ENCODE assay signal across 16 cellular contexts in genomic region chr3:140441006-140441405, GRCh38.
DNase-seq lines count a peak whose midpoint lies in the region; ATAC-seq and TF ChIP-seq lines count a peak whose summit lies in the region.
"Had no signal": no experiment of that assay in that cellular context is flagged by ENCODE, and none has a peak within 500 bp of the region (broad histone marks: within the 10 kb centered on the region; RNA-seq: fewer than 3 reads in every experiment).

No MANE protein-coding gene starts in this region.

- H3K4me2 ChIP-seq in PC-3 (ENCODE audit: low read length) (no peak overlapping the region), osteoblast (ENCODE audit: insufficient read depth, low read length) (peak overlapping the region; percentile 26), neural progenitor cell (no peak overlapping the region)

- peaks cover 6% of the 10 kb centered on the region for H3K4me1 Mint-ChIP-seq in neural progenitor cell
- H3K4me1 Mint-ChIP-seq: stimulated activated effector memory CD8-positive, alpha-beta T cell treated with anti-CD3 and anti-CD28 coated beads, Interleukin-12 subunit alpha, Interleukin-12 subunit beta, amount 100 ng/mL, for 72 hours had no signal

- no peak for TF ChIP-seq CTCF in PC-3 (conservative IDR thresholded peaks at IDR 0.05; ENCODE audit: low read depth, low read length)
- TF ChIP-seq CTCF in osteoblast (IDR thresholded peaks at IDR 0.05; ENCODE audit: extremely low read depth, low read depth, low read length) = no peak
- TF ChIP-seq CTCF in neural progenitor cell (IDR thresholded peaks at IDR 0.05) = no peak

- H3K9ac ChIP-seq in PC-3 (ENCODE audit: low read length) (no peak overlapping the region), neural progenitor cell (no peak overlapping the region)

- CTCF ChIA-PET in PC-3 (lab: Charles Lee) = no interaction called here

- H3K27ac ChIP-seq in PC-3 (ENCODE audit: low read length) (no peak overlapping the region), osteoblast (ENCODE audit: low read depth, low read length) (no peak overlapping the region), neural progenitor cell (no peak overlapping the region)
- H3K27ac ChIP-seq: SJSA1 had no signal

- H3K36me3 Mint-ChIP-seq in neural progenitor cell = no peaks in the 10 kb centered on the region
- H3K36me3 Mint-ChIP-seq: activated naive CD8-positive, alpha-beta T cell; stimulated activated effector memory CD8-positive, alpha-beta T cell treated with anti-CD3 and anti-CD28 coated beads, Interleukin-12 subunit alpha, Interleukin-12 subunit beta, amount 100 ng/mL, for 72 hours had no signal

- ATAC-seq in PC-3 (no peak), HG03025 (IDR thresholded peaks at IDR 0.05; ENCODE audit: low FRiP score, unreplicated experiment) (no peak)
- ATAC-seq: stimulated activated effector memory CD8-positive, alpha-beta T cell treated with anti-CD3 and anti-CD28 coated beads, Interleukin-12 subunit alpha, Interleukin-12 subunit beta, amount 100 ng/mL, for 72 hours had no signal

- H3K9me3 ChIP-seq in PC-3 (ENCODE audit: low read length) (no peaks in the 10 kb centered on the region), osteoblast (ENCODE audit: low read depth, low read length) (no peaks in the 10 kb centered on the region), neural progenitor cell (ENCODE audit: low read depth) (no peaks in the 10 kb centered on the region)
- H3K9me3 ChIP-seq: SJSA1 had no signal

- DNase-seq in EH (ENCODE audit: low read depth) = peak; percentile 47
- peak; percentile 72 for DNase-seq in PC-3
- DNase-seq in dermis blood vessel endothelial cell = peak; percentile 51
- DNase-seq in osteoblast (ENCODE audit: insufficient read length, low spot score, missing footprints) = peak; percentile 62
- no peak for DNase-seq in NCI-H2107 treated with DMSO at 0.1 percent for 48 hours (lab: John Stamatoyannopoulos, UW; ENCODE audit: unreplicated experiment)
- no peak for DNase-seq in effector CD8-positive, alpha-beta T cell (lab: John Stamatoyannopoulos, UW)
- no peak for DNase-seq in neural progenitor cell (ENCODE audit: low spot score)
- DNase-seq: DMS79; hypothalamus; NCI-H1436 treated with DMSO at 0.1 percent for 48 hours; posterior cingulate gyrus; stimulated activated CD4-positive, alpha-beta T cell treated with anti-CD3 and anti-CD28 coated beads, Interleukin-2, amount 100 ng/mL, for 24 hours had no signal

- BruUV-seq in PC-3 (replicated peaks; lab: Mats Ljungman, UMichigan) = no TSS peak

- POLR2A ChIA-PET in PC-3 (lab: Charles Lee; ENCODE audit: unreplicated experiment) = no interaction called here

- peaks cover 7% of the 10 kb centered on the region for H3K27me3 Mint-ChIP-seq in neural progenitor cell (ENCODE audit: insufficient read depth, low read depth)

- intact Hi-C loops in PC-3 (cut with micrococcal nuclease) = no loop called here

- H2AFZ ChIP-seq in PC-3 (ENCODE audit: low read length) (no peak overlapping the region), osteoblast (ENCODE audit: low read length) (no peak overlapping the region), neural progenitor cell (replicated peaks) (no peak overlapping the region)

- H3K9me3 Mint-ChIP-seq in neural progenitor cell = no peaks in the 10 kb centered on the region
- H3K9me3 Mint-ChIP-seq: stimulated activated effector memory CD8-positive, alpha-beta T cell treated with anti-CD3 and anti-CD28 coated beads, Interleukin-12 subunit alpha, Interleukin-12 subunit beta, amount 100 ng/mL, for 72 hours had no signal

- H3F3A ChIP-seq in PC-3 (ENCODE audit: low read length, unreplicated experiment) = no peaks in the 10 kb centered on the region
- H3F3A ChIP-seq in neural progenitor cell (ENCODE audit: low read depth) = no peaks in the 10 kb centered on the region

- H3K79me2 ChIP-seq in PC-3 (ENCODE audit: low read length) = no peaks in the 10 kb centered on the region
- no peaks in the 10 kb centered on the region for H3K79me2 ChIP-seq in osteoblast (ENCODE audit: insufficient read depth, low read length)
- H3K79me2 ChIP-seq in neural progenitor cell (ENCODE audit: low read depth) = no peaks in the 10 kb centered on the region

- no peak overlapping the region for H3K27ac Mint-ChIP-seq in neural progenitor cell
- H3K27ac Mint-ChIP-seq: activated naive CD8-positive, alpha-beta T cell; stimulated activated effector memory CD8-positive, alpha-beta T cell treated with anti-CD3 and anti-CD28 coated beads, Interleukin-12 subunit alpha, Interleukin-12 subunit beta, amount 100 ng/mL, for 72 hours had no signal

- no peaks in the 10 kb centered on the region for H3K9me2 ChIP-seq in PC-3 (replicated peaks; ENCODE audit: low read length)

- no peaks in the 10 kb centered on the region for H3K27me3 ChIP-seq in PC-3 (ENCODE audit: low read length)
- no peaks in the 10 kb centered on the region for H3K27me3 ChIP-seq in osteoblast (ENCODE audit: insufficient read depth, low read length)
- no peaks in the 10 kb centered on the region for H3K27me3 ChIP-seq in neural progenitor cell
- H3K27me3 ChIP-seq: SJSA1 had no signal

- no peak overlapping the region for H3K4me3 Mint-ChIP-seq in neural progenitor cell
- H3K4me3 Mint-ChIP-seq: activated naive CD8-positive, alpha-beta T cell; stimulated activated effector memory CD8-positive, alpha-beta T cell treated with anti-CD3 and anti-CD28 coated beads, Interleukin-12 subunit alpha, Interleukin-12 subunit beta, amount 100 ng/mL, for 72 hours had no signal

- H3K36me3 ChIP-seq in PC-3 (ENCODE audit: low read depth, low read length) (no peaks in the 10 kb centered on the region), osteoblast (ENCODE audit: insufficient read depth, low read length) (no peaks in the 10 kb centered on the region), neural progenitor cell (no peaks in the 10 kb centered on the region)
- H3K36me3 ChIP-seq: SJSA1 had no signal

- H4K20me1 ChIP-seq in PC-3 (ENCODE audit: low read length) (no peaks in the 10 kb centered on the region), osteoblast (ENCODE audit: insufficient read depth, low read length) (no peaks in the 10 kb centered on the region), neural progenitor cell (ENCODE audit: low read depth) (no peaks in the 10 kb centered on the region)

- H3K4me3 ChIP-seq in PC-3 (ENCODE audit: low read length) = no peak overlapping the region
- no peak overlapping the region for H3K4me3 ChIP-seq in osteoblast (ENCODE audit: insufficient read depth, low read length)
- no peak overlapping the region for H3K4me3 ChIP-seq in neural progenitor cell
- H3K4me3 ChIP-seq: SJSA1 had no signal

- H3K4me1 ChIP-seq in PC-3 (ENCODE audit: insufficient read depth, low read length) (peaks cover 6% of the 10 kb centered on the region; the same call in 1 of the 2 replicates), osteoblast (ENCODE audit: insufficient read depth, low read length) (peaks cover 8% of the 10 kb centered on the region), neural progenitor cell (no peaks in the 10 kb centered on the region)
- H3K4me1 ChIP-seq: SJSA1 had no signal

Comparison
In these comparisons a context has a peak if more than half of its experiments do, and no peak if none do; other contexts are left out.
1. DNase-seq: peak in EH (single experiment), PC-3 (single experiment), dermis blood vessel endothelial cell (single experiment) and osteoblast (single experiment); none in NCI-H2107 treated with DMSO at 0.1 percent for 48 hours (single experiment), effector CD8-positive, alpha-beta T cell (single experiment) and neural progenitor cell (single experiment).